Comparison of ENCODE assay signal across 27 cellular contexts in genomic region chr12:81572411-81572810, GRCh38.
"Had no signal": no experiment of that assay in that cellular context is flagged by ENCODE, and none has a peak within 500 bp of the region (broad histone marks: within the 10 kb centered on the region; RNA-seq: fewer than 3 reads in every experiment).

No MANE protein-coding gene starts in this region.

- DNase-seq: activated B cell treated with CpG ODN at 0.5 μM for 24 hours; activated CD4-positive, alpha-beta T cell treated with anti-CD3 and anti-CD28 coated beads for 48 hours; activated CD4-positive, alpha-beta T cell treated with anti-CD3 and anti-CD28 coated beads, Interleukin-2, amount 50 U/mL, for 1 hour; activated CD4-positive, alpha-beta T cell treated with anti-CD3 and anti-CD28 coated beads, Interleukin-2, amount 50 U/mL, for 48 hours; activated CD8-positive, alpha-beta memory T cell treated with anti-CD3 and anti-CD28 coated beads for 24 hours; activated CD8-positive, alpha-beta T cell treated with anti-CD3 and anti-CD28 coated beads for 36 hours; activated effector memory CD4-positive, alpha-beta T cell treated with anti-CD3 and anti-CD28 coated beads, Interleukin-2, amount 50 U/mL, for 16 hours; activated naive CD4-positive, alpha-beta T cell treated with anti-CD3 and anti-CD28 coated beads for 36 hours; activated naive CD8-positive, alpha-beta T cell treated with anti-CD3 and anti-CD28 coated beads for 36 hours; activated naive CD8-positive, alpha-beta T cell treated with anti-CD3 and anti-CD28 coated beads, Interleukin-2, amount 50 U/mL, for 24 hours; activated T-cell treated with anti-CD3 and anti-CD28 coated beads, Interleukin-2, amount 50 U/mL, for 1 hour; activated T-cell treated with anti-CD3 and anti-CD28 coated beads, Interleukin-2, amount 50 U/mL, for 48 hours; adrenal gland; amygdala; aorta; brain microvascular endothelial cell; dorsolateral prefrontal cortex; effector memory CD8-positive, alpha-beta T cell; erythroblast; heart right ventricle; T-helper 9 cell; WERI-Rb-1 had no signal

- H3K4me1 ChIP-seq: adrenal gland, gastroesophageal sphincter, heart right ventricle had no signal

- H3K27ac ChIP-seq: adrenal gland, brain microvascular endothelial cell, coronary artery, dorsolateral prefrontal cortex, esophagus muscularis mucosa, gastroesophageal sphincter, heart right ventricle, hepatocyte, WERI-Rb-1 had no signal

- H3K27me3 ChIP-seq: adrenal gland, brain microvascular endothelial cell, dorsolateral prefrontal cortex, esophagus muscularis mucosa, gastroesophageal sphincter, heart right ventricle, hepatocyte had no signal

- ATAC-seq: activated CD4-positive, CD25-positive, alpha-beta regulatory T cell treated with anti-CD3 and anti-CD28 coated beads, Interleukin-2, amount 50 U/mL, for 24 hours; activated CD8-positive, alpha-beta T cell treated with anti-CD3 and anti-CD28 coated beads for 36 hours; activated naive CD8-positive, alpha-beta T cell treated with anti-CD3 and anti-CD28 coated beads, Interleukin-2, amount 50 U/mL, for 24 hours; effector memory CD8-positive, alpha-beta T cell; gastroesophageal sphincter; heart right ventricle had no signal
